1 cellular context compared by ENCODE assay signal in the genomic region with DNA sequence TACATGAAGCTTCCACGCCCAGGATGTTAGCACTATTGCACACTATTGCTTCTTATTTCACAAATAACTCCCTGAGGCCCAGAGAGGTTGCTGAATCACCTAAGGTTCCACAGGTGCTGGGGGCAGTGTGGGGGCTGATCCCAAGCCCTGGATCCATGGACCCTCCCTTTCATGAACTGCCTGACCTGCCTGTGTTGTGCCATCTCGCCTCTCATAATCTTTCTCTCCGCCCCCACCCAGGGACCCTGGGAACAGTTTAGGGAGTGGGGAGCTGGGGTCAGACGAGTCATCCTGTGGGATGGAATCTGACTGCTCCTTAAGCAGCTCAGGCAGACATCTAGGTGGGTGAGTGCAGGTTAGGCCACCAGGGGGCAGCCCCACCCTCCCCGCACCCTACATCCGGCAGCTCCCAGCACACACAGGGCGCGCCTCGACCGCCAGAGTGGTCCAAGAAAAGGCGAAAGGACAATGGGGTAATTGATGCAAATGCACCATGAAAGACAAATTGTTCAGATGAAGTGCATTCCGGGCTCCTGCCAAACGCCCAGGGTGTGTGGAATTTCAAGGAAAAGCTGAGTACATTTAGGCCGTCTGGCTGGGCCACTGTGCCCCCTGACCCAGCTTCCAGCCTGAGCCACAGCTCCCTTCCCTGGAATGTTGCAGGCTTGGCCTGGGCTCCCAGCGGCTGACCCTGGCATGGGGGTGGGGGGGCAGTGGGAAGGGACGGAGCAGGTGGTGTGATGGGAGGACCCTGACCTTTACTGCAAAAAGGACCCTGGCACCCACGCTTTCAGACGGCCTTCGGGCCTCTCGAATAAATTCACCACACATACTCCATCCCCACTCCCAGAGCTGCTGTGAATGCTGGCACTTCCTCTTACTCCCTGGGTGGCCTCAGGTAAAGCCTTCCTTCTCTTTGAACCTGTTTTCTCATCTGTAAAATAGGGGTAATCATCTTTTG.
TF ChIP-seq lines count a peak whose summit lies in the region.

No MANE protein-coding gene starts in this region.

TF ChIP-seq in GM12878, 131 proteins besides CTCF, POLR2A, EP300 and RAD21:
- TF ChIP-seq RB1 (IDR thresholded peaks at IDR 0.05; ENCODE audit: borderline replicate concordance) (no peak), ZNF207 (IDR thresholded peaks at IDR 0.05; ENCODE audit: borderline replicate concordance) (no peak), SMC3 (IDR thresholded peaks at IDR 0.05; ENCODE audit: borderline replicate concordance, low read length) (peak; percentile 82; the same call in 1 of the 2 replicates), LARP7 (IDR thresholded peaks at IDR 0.05) (0 out of 2 replicates have a peak, but pooled peaks have one; percentile 27), ZBED1 (IDR thresholded peaks at IDR 0.05; ENCODE audit: borderline replicate concordance) (no peak), GATAD2B (conservative IDR thresholded peaks at IDR 0.05; ENCODE audit: low read depth) (0 out of 2 replicates have a peak, but pooled peaks have one; percentile 40), BRCA1 (IDR thresholded peaks at IDR 0.05; ENCODE audit: low read depth, low read length) (no peak), IKZF1 (conservative IDR thresholded peaks at IDR 0.05) (peak; percentile 52), BHLHE40 (IDR thresholded peaks at IDR 0.05; ENCODE audit: borderline replicate concordance in 1 of 2, low read depth in 2 of 2, low read length in 1 of 2) (0 out of 4 replicates have a peak, but pooled peaks of 1 of the 2 experiments have one; percentile 10), CHD2 (IDR thresholded peaks at IDR 0.05; ENCODE audit: borderline replicate concordance, low read depth, low read length) (peak; percentile 24; the same call in 1 of the 2 replicates), SMARCA5 (IDR thresholded peaks at IDR 0.05) (peak; percentile 56; the same call in 1 of the 2 replicates), KDM1A (IDR thresholded peaks at IDR 0.05; ENCODE audit: borderline replicate concordance) (no peak), YY1 (IDR thresholded peaks at IDR 0.05; ENCODE audit: low read depth, low read length) (peak; percentile 67), IKZF2 (IDR thresholded peaks at IDR 0.05) (peak in 1 of 2 experiments; percentile 14; a peak in 1 of 4 replicates), SPI1 (IDR thresholded peaks at IDR 0.05; ENCODE audit: borderline replicate concordance, insufficient read depth, low read depth, low read length) (peak; percentile 8; the same call in 1 of the 2 replicates)
- TF ChIP-seq, protein P1, sequence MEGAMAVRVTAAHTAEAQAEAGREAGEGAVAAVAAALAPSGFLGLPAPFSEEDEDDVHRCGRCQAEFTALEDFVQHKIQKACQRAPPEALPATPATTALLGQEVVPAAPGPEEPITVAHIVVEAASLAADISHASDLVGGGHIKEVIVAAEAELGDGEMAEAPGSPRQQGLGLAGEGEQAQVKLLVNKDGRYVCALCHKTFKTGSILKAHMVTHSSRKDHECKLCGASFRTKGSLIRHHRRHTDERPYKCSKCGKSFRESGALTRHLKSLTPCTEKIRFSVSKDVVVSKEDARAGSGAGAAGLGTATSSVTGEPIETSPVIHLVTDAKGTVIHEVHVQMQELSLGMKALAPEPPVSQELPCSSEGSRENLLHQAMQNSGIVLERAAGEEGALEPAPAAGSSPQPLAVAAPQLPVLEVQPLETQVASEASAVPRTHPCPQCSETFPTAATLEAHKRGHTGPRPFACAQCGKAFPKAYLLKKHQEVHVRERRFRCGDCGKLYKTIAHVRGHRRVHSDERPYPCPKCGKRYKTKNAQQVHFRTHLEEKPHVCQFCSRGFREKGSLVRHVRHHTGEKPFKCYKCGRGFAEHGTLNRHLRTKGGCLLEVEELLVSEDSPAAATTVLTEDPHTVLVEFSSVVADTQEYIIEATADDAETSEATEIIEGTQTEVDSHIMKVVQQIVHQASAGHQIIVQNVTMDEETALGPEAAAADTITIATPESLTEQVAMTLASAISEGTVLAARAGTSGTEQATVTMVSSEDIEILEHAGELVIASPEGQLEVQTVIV (IDR thresholded peaks at IDR 0.05; ENCODE audit: borderline replicate concordance, partially characterized antibody): no peak
- TF ChIP-seq, protein P2, sequence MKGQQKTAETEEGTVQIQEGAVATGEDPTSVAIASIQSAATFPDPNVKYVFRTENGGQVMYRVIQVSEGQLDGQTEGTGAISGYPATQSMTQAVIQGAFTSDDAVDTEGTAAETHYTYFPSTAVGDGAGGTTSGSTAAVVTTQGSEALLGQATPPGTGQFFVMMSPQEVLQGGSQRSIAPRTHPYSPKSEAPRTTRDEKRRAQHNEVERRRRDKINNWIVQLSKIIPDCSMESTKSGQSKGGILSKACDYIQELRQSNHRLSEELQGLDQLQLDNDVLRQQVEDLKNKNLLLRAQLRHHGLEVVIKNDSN (IDR thresholded peaks at IDR 0.05; ENCODE audit: borderline replicate concordance, extremely low read length, insufficient read depth, low read depth, low read length): no peak
TF ChIP-seq in GM12878: peak in this region for 10.
